ENCODE assay signal across 1 cellular context in the genomic region with DNA sequence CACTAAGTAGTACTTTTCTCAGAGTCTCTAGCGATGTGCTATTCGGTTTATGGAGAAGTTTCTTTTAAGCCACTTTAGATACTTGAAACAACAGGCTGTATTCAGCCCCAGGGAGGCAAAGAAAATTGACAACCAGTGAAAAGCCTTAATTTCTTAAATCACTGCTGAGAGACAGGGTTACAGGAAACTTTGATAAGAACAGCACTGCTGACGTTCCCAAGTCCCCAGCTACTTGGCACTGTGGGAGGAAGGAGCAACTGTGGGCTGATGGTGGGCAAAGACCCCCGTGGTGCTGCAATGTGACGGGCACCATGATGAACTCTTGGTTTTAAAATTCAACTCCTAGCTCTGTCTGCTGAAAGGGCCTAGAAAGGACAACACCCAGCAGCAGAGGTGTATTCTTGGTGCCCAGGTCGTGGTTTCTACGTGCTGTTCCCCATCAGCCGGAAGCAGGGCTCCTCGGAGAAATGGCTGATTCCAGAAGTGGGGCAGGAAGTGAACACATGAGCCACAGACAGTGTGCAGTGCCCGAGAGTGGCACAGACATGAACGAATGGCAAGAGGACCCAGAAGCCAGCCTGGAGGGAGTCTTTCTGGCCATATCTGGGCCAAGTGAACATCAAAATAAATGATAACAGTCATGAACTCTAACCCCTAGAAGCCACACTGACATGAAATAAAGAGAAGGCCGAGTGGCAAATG.
TF ChIP-seq lines count a peak whose summit lies in the region.

No MANE protein-coding gene starts in this region.

TF ChIP-seq in IMR-90, 13 proteins besides CTCF, POLR2A, EP300 and RAD21:
- no peak for TF ChIP-seq FOS (IDR thresholded peaks at IDR 0.05; ENCODE audit: low read depth, low read length)
- TF ChIP-seq, protein P1, sequence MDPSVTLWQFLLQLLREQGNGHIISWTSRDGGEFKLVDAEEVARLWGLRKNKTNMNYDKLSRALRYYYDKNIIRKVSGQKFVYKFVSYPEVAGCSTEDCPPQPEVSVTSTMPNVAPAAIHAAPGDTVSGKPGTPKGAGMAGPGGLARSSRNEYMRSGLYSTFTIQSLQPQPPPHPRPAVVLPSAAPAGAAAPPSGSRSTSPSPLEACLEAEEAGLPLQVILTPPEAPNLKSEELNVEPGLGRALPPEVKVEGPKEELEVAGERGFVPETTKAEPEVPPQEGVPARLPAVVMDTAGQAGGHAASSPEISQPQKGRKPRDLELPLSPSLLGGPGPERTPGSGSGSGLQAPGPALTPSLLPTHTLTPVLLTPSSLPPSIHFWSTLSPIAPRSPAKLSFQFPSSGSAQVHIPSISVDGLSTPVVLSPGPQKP (IDR thresholded peaks at IDR 0.05; ENCODE audit: borderline replicate concordance, low read depth, low read length): no peak
- no peak for TF ChIP-seq BHLHE40 (IDR thresholded peaks at IDR 0.05; ENCODE audit: low read depth, low read length)
- TF ChIP-seq, protein P2, sequence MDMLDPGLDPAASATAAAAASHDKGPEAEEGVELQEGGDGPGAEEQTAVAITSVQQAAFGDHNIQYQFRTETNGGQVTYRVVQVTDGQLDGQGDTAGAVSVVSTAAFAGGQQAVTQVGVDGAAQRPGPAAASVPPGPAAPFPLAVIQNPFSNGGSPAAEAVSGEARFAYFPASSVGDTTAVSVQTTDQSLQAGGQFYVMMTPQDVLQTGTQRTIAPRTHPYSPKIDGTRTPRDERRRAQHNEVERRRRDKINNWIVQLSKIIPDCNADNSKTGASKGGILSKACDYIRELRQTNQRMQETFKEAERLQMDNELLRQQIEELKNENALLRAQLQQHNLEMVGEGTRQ (IDR thresholded peaks at IDR 0.05; ENCODE audit: low read depth, low read length): no peak
- no peak for TF ChIP-seq SMC3 (IDR thresholded peaks at IDR 0.05; ENCODE audit: low read depth, low read length)
- TF ChIP-seq MAZ (IDR thresholded peaks at IDR 0.05; ENCODE audit: borderline replicate concordance, low read depth, low read length): no peak
- no peak for TF ChIP-seq MAFK (IDR thresholded peaks at IDR 0.05; ENCODE audit: low read depth, low read length)
- no peak for TF ChIP-seq CHD1 (IDR thresholded peaks at IDR 0.05; ENCODE audit: low read depth, low read length)
- no peak for TF ChIP-seq CEBPB (IDR thresholded peaks at IDR 0.05; ENCODE audit: low read depth, low read length)
- no peak for TF ChIP-seq NFE2L2 (IDR thresholded peaks at IDR 0.05; ENCODE audit: low read depth, low read length)
- TF ChIP-seq MXI1 (IDR thresholded peaks at IDR 0.05; ENCODE audit: borderline replicate concordance, low read depth, low read length): no peak
- TF ChIP-seq RCOR1 (IDR thresholded peaks at IDR 0.05; ENCODE audit: insufficient replicate concordance, low read length): no peak
- no peak for TF ChIP-seq RFX5 (IDR thresholded peaks at IDR 0.05; ENCODE audit: low read depth, low read length)
